In genomic region chr1:28359592-28360239, GRCh38 we compare ENCODE assay signal across 1 cellular context.
TF ChIP-seq lines count a peak whose summit lies in the region.

No MANE protein-coding gene starts in this region.

TF ChIP-seq in HCT116, 20 proteins besides CTCF, POLR2A, EP300 and RAD21 (continued from another document):
- TF ChIP-seq MAX (IDR thresholded peaks at IDR 0.05) (no peak), FOSL1 (IDR thresholded peaks at IDR 0.05; ENCODE audit: low read depth) (no peak), SIN3A (IDR thresholded peaks at IDR 0.05; ENCODE audit: low read depth) (no peak), SRF (IDR thresholded peaks at IDR 0.05; ENCODE audit: low read depth) (no peak), CEBPB (IDR thresholded peaks at IDR 0.05; ENCODE audit: low read depth) (no peak), ZBTB33 (IDR thresholded peaks at IDR 0.05; ENCODE audit: extremely low read depth, insufficient replicate concordance, low read length) (no peak), EGR1 (IDR thresholded peaks at IDR 0.05; ENCODE audit: low read depth) (no peak)
